In the genomic region with DNA sequence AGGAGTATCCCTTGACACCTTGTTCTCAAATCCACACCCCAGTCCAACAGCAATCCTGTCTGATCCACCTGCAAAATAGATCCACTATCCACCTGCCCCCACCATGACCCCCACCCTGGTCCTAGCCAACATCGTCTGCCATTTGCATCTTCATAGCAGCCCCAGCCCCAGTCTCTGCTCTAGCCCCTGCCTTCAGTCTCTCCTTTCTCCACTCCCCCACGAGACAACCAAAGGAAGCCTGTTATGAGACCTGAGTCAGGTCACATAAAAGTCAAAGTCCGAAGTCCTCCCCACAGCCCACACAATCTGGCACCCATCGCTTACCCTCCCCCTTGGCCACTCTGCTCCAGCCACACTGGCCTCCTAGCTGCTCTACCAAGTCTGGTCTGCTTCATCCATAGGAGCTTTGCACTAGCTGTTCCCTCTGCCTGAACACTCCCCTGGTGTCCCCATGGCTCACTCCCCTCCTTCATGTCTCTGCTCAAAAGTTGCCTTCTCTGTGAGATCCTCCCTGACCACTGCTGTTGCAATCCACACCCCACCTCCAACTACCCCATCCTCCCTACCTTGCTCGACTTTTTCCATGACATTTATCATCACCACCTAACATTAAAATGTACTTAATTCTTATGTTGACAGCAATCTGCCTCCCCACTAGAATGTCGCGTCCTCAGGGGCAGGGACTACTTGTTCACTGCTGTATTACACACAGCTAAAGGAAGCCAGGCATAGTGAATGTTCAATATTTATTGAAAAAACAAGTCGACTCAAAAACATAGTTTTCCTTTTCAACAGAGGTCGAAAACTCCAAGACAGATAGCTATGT, we compare ENCODE assay signal across 8 cellular contexts. TPM values are rescaled to one million over a fixed set of nuclear protein-coding genes. Genes with fewer than 3 reads are reported as not detected.
DNase-seq lines count a peak whose midpoint lies in the region; ATAC-seq, FAIRE-seq and TF ChIP-seq lines count a peak whose summit lies in the region.

No MANE protein-coding gene starts in this region.

- no peak for TF ChIP-seq CTCF in CD4-positive, alpha-beta T cell (IDR thresholded peaks at IDR 0.05)
- TF ChIP-seq CTCF in GM12878 (IDR thresholded peaks at IDR 0.05 in 2 of 3, conservative IDR thresholded peaks at IDR 0.05 in 1 of 3; ENCODE audit: control insufficient read depth in 2 of 3, extremely low read depth in 1 of 3, insufficient read depth in 1 of 3, low read depth in 3 of 3, low read length in 3 of 3) (no peak), suprapubic skin (IDR thresholded peaks at IDR 0.05) (no peak)

- SMC1A ChIA-PET in GM12878 (lab: Charles Lee; ENCODE audit: uncharacterized antibody, unreplicated experiment) = interaction anchor here (1.0 to 2.3 kb wide), 12 partner anchors 13 to 289 kb away, joined by 3 to 146 read pairs (median 4); a partner anchor contains a TSS

- H3K4me3 ChIP-seq in MG63 (peak overlapping the region; percentile 95), GM12878 (peak overlapping the region; percentile 49; the same call in 1 of the 2 replicates), suprapubic skin (peak overlapping the region; percentile 93)

- WGBS in GM12878 (ENCODE audit: insufficient coverage, insufficient replicate concordance, low lambda C conversion rate, missing lambda C conversion rate) = 12% methylated on average over 9 of the region's 9 CpGs
- 15% methylated on average over 9 of the region's 9 CpGs for WGBS in suprapubic skin

- H3K9me3 ChIP-seq in CD4-positive, alpha-beta T cell (ENCODE audit: control insufficient read depth, low read length) = no peaks in the 10 kb centered on the region
- H3K9me3 ChIP-seq in MG63 = no peaks in the 10 kb centered on the region
- H3K9me3 ChIP-seq in GM12878 (replicated peaks; ENCODE audit: control insufficient read depth, insufficient read depth, low read length) = no peaks in the 10 kb centered on the region
- H3K9me3 ChIP-seq in suprapubic skin = no peaks in the 10 kb centered on the region

- H3K4me1 Mint-ChIP-seq in CD4-positive, alpha-beta T cell (ENCODE audit: low read depth) = peaks cover 44% of the 10 kb centered on the region

- CTCF ChIA-PET in CD4-positive, alpha-beta T cell (lab: Charles Lee) = interaction anchor here (1.0 to 2.5 kb wide), 15 partner anchors 7 to 129 kb away, joined by 3 to 102 read pairs (median 8); a partner anchor contains a TSS
- CTCF ChIA-PET in GM12878 (lab: Yijun Ruan, JAX) = interaction anchor here (0.7 to 2.3 kb wide), 23 partner anchors 9 to 302 kb away, joined by 3 to 218 read pairs (median 4); a partner anchor contains a TSS

- H3K36me3 ChIP-seq in MG63 (peaks cover 21% of the 10 kb centered on the region), GM12878 (ENCODE audit: control insufficient read depth in 2 of 2, insufficient read depth in 2 of 2, low read length in 1 of 2) (peaks cover 2 to 6% of the 10 kb centered on the region in 2 experiments; a peak in 2 of 4 replicates), suprapubic skin (peaks cover 22% of the 10 kb centered on the region)

- intact Hi-C loops in CD4-positive, alpha-beta T cell (cut with DNase I, micrococcal nuclease) = loop anchor here (1.0 to 10.0 kb wide), 3 partner anchors 14 to 289 kb away; a partner anchor contains a TSS
- intact Hi-C loops in GM12878 (cut with micrococcal nuclease; ENCODE audit: unreplicated experiment) = loop anchor here (5.0 to 10.0 kb wide), 3 partner anchors 124 to 379 kb away; a partner anchor contains a TSS

- no peaks in the 10 kb centered on the region for H3K27me3 ChIP-seq in CD4-positive, alpha-beta T cell (ENCODE audit: control insufficient read depth, insufficient read depth, low read length)
- no peaks in the 10 kb centered on the region for H3K27me3 ChIP-seq in MG63
- no peaks in the 10 kb centered on the region for H3K27me3 ChIP-seq in GM12878 (replicated peaks in 1 of 2; ENCODE audit: control insufficient read depth in 2 of 2, insufficient read depth in 2 of 2, low read length in 1 of 2)
- no peaks in the 10 kb centered on the region for H3K27me3 ChIP-seq in suprapubic skin

- H3K27ac ChIP-seq in CD4-positive, alpha-beta T cell (ENCODE audit: low read depth, low read length) = peak overlapping the region; percentile 100
- H3K27ac ChIP-seq in GM12878 (ENCODE audit: control insufficient read depth, insufficient read depth) = peak overlapping the region; percentile 100
- H3K27ac ChIP-seq in suprapubic skin = peak overlapping the region; percentile 100

- peak overlapping the region; percentile 80 for H3K9ac ChIP-seq in GM12878 (ENCODE audit: control insufficient read depth, insufficient read depth, low read length)

- no peaks in the 10 kb centered on the region for H3K9me3 Mint-ChIP-seq in CD4-positive, alpha-beta T cell

- TF ChIP-seq EP300 in GM12878 (IDR thresholded peaks at IDR 0.05; ENCODE audit: borderline replicate concordance in 1 of 2, control insufficient read depth in 1 of 2, low read depth in 2 of 2, low read length in 2 of 2) (peak; percentile 29 to 62; a peak in 3 of 4 replicates), suprapubic skin (IDR thresholded peaks at IDR 0.05) (peak; percentile 71)

- H3K4me1 ChIP-seq in GM12878 (ENCODE audit: control insufficient read depth, insufficient read depth, low read length) (peaks cover 15% of the 10 kb centered on the region), suprapubic skin (peaks cover 47% of the 10 kb centered on the region)

- RAD21 ChIA-PET in GM12878 (lab: Charles Lee; ENCODE audit: unreplicated experiment) = interaction anchor here (0.6 to 2.3 kb wide), 16 partner anchors 12 to 289 kb away, joined by 3 to 159 read pairs (median 4); a partner anchor contains a TSS

- H3K79me2 ChIP-seq in GM12878 (ENCODE audit: control insufficient read depth, insufficient read depth, low read length) = peaks cover 65% of the 10 kb centered on the region

- peak overlapping the region; percentile 95 for H3K4me3 Mint-ChIP-seq in CD4-positive, alpha-beta T cell

- peak overlapping the region; percentile 77 for H3K4me2 ChIP-seq in GM12878 (ENCODE audit: control insufficient read depth, insufficient read depth)

- in situ Hi-C loops in GM12878 (cut with MboI) = loop anchor here (5.0 kb wide), 1 partner anchor 289 kb away; no protein-coding TSS in a partner anchor

- ATAC-seq in CD4-positive, alpha-beta T cell (ENCODE audit: poor library complexity) = no peak
- ATAC-seq in GM12878 (peak; percentile 4), left lobe of liver (peak; percentile 36), GM19467 (IDR thresholded peaks at IDR 0.05; ENCODE audit: unreplicated experiment) (no peak), GM21367 (IDR thresholded peaks at IDR 0.05; ENCODE audit: unreplicated experiment) (no peak)

- peaks cover 73% of the 10 kb centered on the region for H3K36me3 Mint-ChIP-seq in CD4-positive, alpha-beta T cell (ENCODE audit: low read depth)

- no TSS peak for BruUV-seq in GM12878 (replicated peaks; lab: Mats Ljungman, UMichigan)

- peak in 1 of 10 experiments; percentile 16 for DNase-seq in CD4-positive, alpha-beta T cell
- peak; percentile 40 for DNase-seq in MG63
- DNase-seq in GM12878 (ENCODE audit: low read depth, low spot score) = no peak
- peak; percentile 89 for DNase-seq in left lobe of liver (ENCODE audit: low spot score)
- DNase-seq in suprapubic skin (ENCODE audit: low spot score in 2 of 2) = peak; percentile 84 to 90
- DNase-seq in stimulated activated CD4-positive, alpha-beta T cell treated with anti-CD3 and anti-CD28 coated beads, Interleukin-12 subunit alpha, Interleukin-12 subunit beta, amount 100 ng/mL, for 4 hours = no peak

- TF ChIP-seq POLR2A in GM12878 (IDR thresholded peaks at IDR 0.05; ENCODE audit: low read depth, low read length) = peak; percentile 78
- TF ChIP-seq POLR2A in suprapubic skin (IDR thresholded peaks at IDR 0.05) = peak; percentile 60 to 65

- TF ChIP-seq RAD21 in GM12878 (IDR thresholded peaks at IDR 0.05; ENCODE audit: insufficient read depth, low read depth, low read length) = no peak

- H3K27me3 Mint-ChIP-seq in CD4-positive, alpha-beta T cell = peaks cover 12% of the 10 kb centered on the region

- FAIRE-seq in GM12878 (lab: Jason Lieb, UNC) = no peak

- no peaks in the 10 kb centered on the region for H4K20me1 ChIP-seq in GM12878 (ENCODE audit: control insufficient read depth, insufficient read depth)

- H2AFZ ChIP-seq in GM12878 (ENCODE audit: control insufficient read depth, low read depth, low read length) = no peak overlapping the region

- H3K27ac Mint-ChIP-seq in CD4-positive, alpha-beta T cell = peak overlapping the region; percentile 98

- POLR2A ChIA-PET in CD4-positive, alpha-beta T cell (lab: Charles Lee) = interaction anchor here (1.1 to 2.6 kb wide), 13 partner anchors 9 to 435 kb away, joined by 3 to 119 read pairs (median 6); a partner anchor contains a TSS
- POLR2A ChIA-PET in GM12878 (lab: Charles Lee) = interaction anchor here (1.0 to 2.3 kb wide), 8 partner anchors 8 to 76 kb away, joined by 4 to 40 read pairs (median 6); a partner anchor contains a TSS

RNA-seq across cellular contexts. Expression of a gene that starts 1.2 kb away (rescaled TPM):
- 10 to 100 TPM; 80.6 to 81.4 TPM for total RNA-seq in CD4-positive, alpha-beta T cell
- 3.0 and 12.4 TPM in 2 replicates for total RNA-seq in MG63 (2014; rRNA removed; shearing (Covaris generic); ENCODE audit: low replicate concordance)
- 49.8 and 54.8 TPM in 2 replicates for total RNA-seq in GM12878 (2013; cell fraction: nucleolus; rRNA removed)
- total RNA-seq in GM12878 (2014; rRNA removed) (13.4 and 18.1 TPM in 2 replicates), GM12878 (2014; rRNA removed; fragmentation: Illumina TruSeq; extraction: Trizol) (12.1 and 13.6 TPM in 2 replicates), GM12878 (2021) (56.6 and 62.5 TPM in 2 replicates), left lobe of liver (3.8 TPM), suprapubic skin (10 to 100 TPM in 1 of 4 donors, 1 to 10 TPM in 3; 6.4 to 29.9 (median 7.7) TPM)
- polyA plus RNA-seq in GM12878 (2011; ENCODE audit: low read depth) = 10.5 TPM
- polyA plus RNA-seq in GM12878 (2011; rRNA removed) (6.3 and 10.4 TPM in 2 replicates), GM12878 (2014; fragmentation: Illumina TruSeq; extraction: Trizol) (17.1 and 114 TPM in 2 replicates), GM12878 (2014; fragmentation: Nextera tagmentation; extraction: Ambion mirVana) (1 to 10 TPM; 3.0 to 7.2 TPM), GM12878 (2014; rRNA removed) (25.2 and 31.8 TPM in 2 replicates), GM12878 (2016; fragmentation: Nextera tagmentation; extraction: Ambion mirVana) (10 to 100 TPM; 17.3 to 18.1 TPM)
- 8.8 and 23.4 TPM in 2 replicates for polyA plus RNA-seq in GM12878 (2011; cell fraction: cytosol; rRNA removed)
- 78.6 and 96.3 TPM in 2 replicates for polyA plus RNA-seq in GM12878 (2011; cell fraction: nucleus; rRNA removed)
- 29.4 and 34.1 TPM in 2 replicates for polyA plus RNA-seq in GM12878 (2012)
- polyA minus RNA-seq in GM12878 (2011; rRNA and poly(A)+ RNA removed) = 5.9 and 32.7 TPM in 2 replicates
- polyA minus RNA-seq in GM12878 (2011; cell fraction: cytosol; rRNA and poly(A)+ RNA removed) = 13.9 and 15.4 TPM in 2 replicates
- 20.4 and 29.4 TPM in 2 replicates for polyA minus RNA-seq in GM12878 (2011; cell fraction: nucleus; rRNA and poly(A)+ RNA removed)

RNA-seq across cellular contexts. Expression of a gene that starts 4.6 kb away (rescaled TPM):
- total RNA-seq in CD4-positive, alpha-beta T cell = 1,000 to 10,000 TPM; 1,278 to 1,362 TPM
- 0.66 and 1.4 TPM in 2 replicates for total RNA-seq in MG63 (2014; rRNA removed; shearing (Covaris generic); ENCODE audit: low replicate concordance)
- total RNA-seq in GM12878 (2013; cell fraction: nucleolus; rRNA removed) = 55.8 and 57.7 TPM in 2 replicates
- total RNA-seq in GM12878 (2014; rRNA removed) = 10.1 and 11.9 TPM in 2 replicates
- 10.0 and 10.1 TPM in 2 replicates for total RNA-seq in GM12878 (2014; rRNA removed; fragmentation: Illumina TruSeq; extraction: Trizol)
- 50.1 and 55.0 TPM in 2 replicates for total RNA-seq in GM12878 (2021)
- 10.7 TPM for polyA plus RNA-seq in GM12878 (2011; ENCODE audit: low read depth)
- polyA plus RNA-seq in GM12878 (2011; rRNA removed) = 2.9 and 5.3 TPM in 2 replicates
- 8.8 and 14.3 TPM in 2 replicates for polyA plus RNA-seq in GM12878 (2011; cell fraction: cytosol; rRNA removed)
- polyA plus RNA-seq in GM12878 (2011; cell fraction: nucleus; rRNA removed) = 74.9 and 76.1 TPM in 2 replicates
- polyA plus RNA-seq in GM12878 (2012) = 39.8 and 73.1 TPM in 2 replicates
- polyA plus RNA-seq in GM12878 (2014; fragmentation: Illumina TruSeq; extraction: Trizol) = 24.3 and 30.2 TPM in 2 replicates
- 1 to 10 TPM; 5.3 to 7.8 TPM for polyA plus RNA-seq in GM12878 (2014; fragmentation: Nextera tagmentation; extraction: Ambion mirVana)
- polyA plus RNA-seq in GM12878 (2014; rRNA removed) = 31.3 and 31.6 TPM in 2 replicates
- 10 to 100 TPM; 39.7 to 43.7 TPM for polyA plus RNA-seq in GM12878 (2016; fragmentation: Nextera tagmentation; extraction: Ambion mirVana)
- polyA minus RNA-seq in GM12878 (2011; rRNA and poly(A)+ RNA removed) = 3.7 and 10.3 TPM in 2 replicates
- 30.7 and 36.4 TPM in 2 replicates for polyA minus RNA-seq in GM12878 (2011; cell fraction: cytosol; rRNA and poly(A)+ RNA removed)
- polyA minus RNA-seq in GM12878 (2011; cell fraction: nucleus; rRNA and poly(A)+ RNA removed) = 64.4 and 90.9 TPM in 2 replicates
- total RNA-seq in left lobe of liver = 44.0 TPM
- total RNA-seq in suprapubic skin = 100 to 1,000 TPM; 426 to 850 (median 540) TPM

RNA-seq across cellular contexts. Expression of a gene that starts 20.0 kb away (rescaled TPM):
- total RNA-seq in CD4-positive, alpha-beta T cell = 10 to 100 TPM; 45.0 to 46.1 TPM
- 18.1 and 26.5 TPM in 2 replicates for total RNA-seq in MG63 (2014; rRNA removed; shearing (Covaris generic); ENCODE audit: low replicate concordance)
- 12.2 and 14.2 TPM in 2 replicates for total RNA-seq in GM12878 (2013; cell fraction: nucleolus; rRNA removed)
- total RNA-seq in GM12878 (2014; rRNA removed) = 22.6 and 22.7 TPM in 2 replicates
- total RNA-seq in GM12878 (2014; rRNA removed; fragmentation: Illumina TruSeq; extraction: Trizol) = 12.8 and 14.5 TPM in 2 replicates
- total RNA-seq in GM12878 (2021) = 26.2 and 28.0 TPM in 2 replicates
- 9.9 TPM for polyA plus RNA-seq in GM12878 (2011; ENCODE audit: low read depth)
- polyA plus RNA-seq in GM12878 (2011; rRNA removed) = 13.9 and 19.5 TPM in 2 replicates
- 32.6 and 34.4 TPM in 2 replicates for polyA plus RNA-seq in GM12878 (2011; cell fraction: cytosol; rRNA removed)
- 14.1 and 18.7 TPM in 2 replicates for polyA plus RNA-seq in GM12878 (2011; cell fraction: nucleus; rRNA removed)
- polyA plus RNA-seq in GM12878 (2012) = 15.5 and 16.8 TPM in 2 replicates
- 16.7 and 23.0 TPM in 2 replicates for polyA plus RNA-seq in GM12878 (2014; fragmentation: Illumina TruSeq; extraction: Trizol)
- 1 to 10 TPM; 3.2 to 5.1 TPM for polyA plus RNA-seq in GM12878 (2014; fragmentation: Nextera tagmentation; extraction: Ambion mirVana)
- polyA plus RNA-seq in GM12878 (2014; rRNA removed) = 24.4 and 26.4 TPM in 2 replicates
- 10 to 100 TPM; 31.9 to 36.6 TPM for polyA plus RNA-seq in GM12878 (2016; fragmentation: Nextera tagmentation; extraction: Ambion mirVana)
- polyA minus RNA-seq in GM12878 (2011; rRNA and poly(A)+ RNA removed) = 19.4 and 20.9 TPM in 2 replicates
- polyA minus RNA-seq in GM12878 (2011; cell fraction: cytosol; rRNA and poly(A)+ RNA removed) = 5.5 and 8.7 TPM in 2 replicates
- polyA minus RNA-seq in GM12878 (2011; cell fraction: nucleus; rRNA and poly(A)+ RNA removed) = 18.6 and 27.7 TPM in 2 replicates
- 19.2 TPM for total RNA-seq in left lobe of liver
- 10 to 100 TPM; 36.3 to 57.8 (median 48.0) TPM for total RNA-seq in suprapubic skin

RNA-seq across cellular contexts. Expression of a gene that starts 20.3 kb away (rescaled TPM):
- 100 to 1,000 TPM in 1 of 2 experiments, 10 to 100 TPM in 1; 99.6 to 101 TPM for total RNA-seq in CD4-positive, alpha-beta T cell
- total RNA-seq in MG63 (2014; rRNA removed; shearing (Covaris generic); ENCODE audit: low replicate concordance) = 62.0 and 62.4 TPM in 2 replicates
- 15.4 and 21.4 TPM in 2 replicates for total RNA-seq in GM12878 (2013; cell fraction: nucleolus; rRNA removed)
- total RNA-seq in GM12878 (2014; rRNA removed) = 35.9 and 40.0 TPM in 2 replicates
- 26.2 and 32.2 TPM in 2 replicates for total RNA-seq in GM12878 (2014; rRNA removed; fragmentation: Illumina TruSeq; extraction: Trizol)
- total RNA-seq in GM12878 (2021) = 33.8 and 34.8 TPM in 2 replicates
- 19.7 TPM for polyA plus RNA-seq in GM12878 (2011; ENCODE audit: low read depth)
- 34.2 and 44.6 TPM in 2 replicates for polyA plus RNA-seq in GM12878 (2011; rRNA removed)
- polyA plus RNA-seq in GM12878 (2011; cell fraction: cytosol; rRNA removed) = 44.0 and 45.7 TPM in 2 replicates
- polyA plus RNA-seq in GM12878 (2011; cell fraction: nucleus; rRNA removed) = 53.9 and 78.1 TPM in 2 replicates
- 34.7 and 38.4 TPM in 2 replicates for polyA plus RNA-seq in GM12878 (2012)
- polyA plus RNA-seq in GM12878 (2014; fragmentation: Illumina TruSeq; extraction: Trizol) = 38.3 and 44.2 TPM in 2 replicates
- polyA plus RNA-seq in GM12878 (2014; fragmentation: Nextera tagmentation; extraction: Ambion mirVana) = 1 to 10 TPM; 1.7 to 3.7 TPM
- 39.2 and 41.8 TPM in 2 replicates for polyA plus RNA-seq in GM12878 (2014; rRNA removed)
- polyA plus RNA-seq in GM12878 (2016; fragmentation: Nextera tagmentation; extraction: Ambion mirVana) = 10 to 100 TPM; 39.3 to 45.8 TPM
- polyA minus RNA-seq in GM12878 (2011; rRNA and poly(A)+ RNA removed) = 28.8 and 36.4 TPM in 2 replicates
- 15.4 and 26.1 TPM in 2 replicates for polyA minus RNA-seq in GM12878 (2011; cell fraction: cytosol; rRNA and poly(A)+ RNA removed)
- polyA minus RNA-seq in GM12878 (2011; cell fraction: nucleus; rRNA and poly(A)+ RNA removed) = 30.0 and 47.1 TPM in 2 replicates
- total RNA-seq in left lobe of liver = 21.3 TPM
- 10 to 100 TPM; 24.8 to 42.4 (median 35.4) TPM for total RNA-seq in suprapubic skin

RNA-seq across cellular contexts. Expression of a gene that starts 24.5 kb away (rescaled TPM):
- 1,000 to 10,000 TPM; 4,625 to 4,839 TPM for total RNA-seq in CD4-positive, alpha-beta T cell
- 95.9 and 97.8 TPM in 2 replicates for total RNA-seq in MG63 (2014; rRNA removed; shearing (Covaris generic); ENCODE audit: low replicate concordance)
- 10.8 and 16.1 TPM in 2 replicates for total RNA-seq in GM12878 (2013; cell fraction: nucleolus; rRNA removed)
- total RNA-seq in GM12878 (2014; rRNA removed) = 1,897 and 2,276 TPM in 2 replicates
- total RNA-seq in GM12878 (2014; rRNA removed; fragmentation: Illumina TruSeq; extraction: Trizol) = 144 and 148 TPM in 2 replicates
- total RNA-seq in GM12878 (2021) = 3,603 and 3,713 TPM in 2 replicates
- polyA plus RNA-seq in GM12878 (2011; ENCODE audit: low read depth) = 5,627 TPM
- 1,202 and 1,881 TPM in 2 replicates for polyA plus RNA-seq in GM12878 (2011; rRNA removed)
- polyA plus RNA-seq in GM12878 (2011; cell fraction: cytosol; rRNA removed) = 7,530 and 7,949 TPM in 2 replicates
- polyA plus RNA-seq in GM12878 (2011; cell fraction: nucleus; rRNA removed) = 2,024 and 2,282 TPM in 2 replicates
- 5,175 and 6,218 TPM in 2 replicates for polyA plus RNA-seq in GM12878 (2012)
- polyA plus RNA-seq in GM12878 (2014; fragmentation: Illumina TruSeq; extraction: Trizol) = 1,250 and 2,410 TPM in 2 replicates
- 1,000 to 10,000 TPM; 3,810 to 4,177 TPM for polyA plus RNA-seq in GM12878 (2014; fragmentation: Nextera tagmentation; extraction: Ambion mirVana)
- 4,404 and 4,810 TPM in 2 replicates for polyA plus RNA-seq in GM12878 (2014; rRNA removed)
- 1,000 to 10,000 TPM; 1,821 to 1,829 TPM for polyA plus RNA-seq in GM12878 (2016; fragmentation: Nextera tagmentation; extraction: Ambion mirVana)
- polyA minus RNA-seq in GM12878 (2011; rRNA and poly(A)+ RNA removed) = 1,788 and 3,301 TPM in 2 replicates
- polyA minus RNA-seq in GM12878 (2011; cell fraction: cytosol; rRNA and poly(A)+ RNA removed) = 1,375 and 1,377 TPM in 2 replicates
- 333 and 402 TPM in 2 replicates for polyA minus RNA-seq in GM12878 (2011; cell fraction: nucleus; rRNA and poly(A)+ RNA removed)
- 668 TPM for total RNA-seq in left lobe of liver
- total RNA-seq in suprapubic skin = 1,000 to 10,000 TPM; 1,096 to 2,035 (median 1,787) TPM

Comparison
In these comparisons a context has a peak if more than half of its experiments do, and no peak if none do; other contexts are left out.
1. ATAC-seq: peak in GM12878 (single experiment) and left lobe of liver (single experiment); none in CD4-positive, alpha-beta T cell (single experiment), GM19467 (single experiment) and GM21367 (single experiment).
2. DNase-seq: peak in MG63 (single experiment), left lobe of liver (single experiment) and suprapubic skin (2 of 2); none in GM12878 (single experiment) and stimulated activated CD4-positive, alpha-beta T cell treated with anti-CD3 and anti-CD28 coated beads, Interleukin-12 subunit alpha, Interleukin-12 subunit beta, amount 100 ng/mL, for 4 hours (single experiment).
3. Peak in every context shown above with its lines, with median percentiles within 50 percentile points of each other: H3K27ac ChIP-seq and H3K4me3 ChIP-seq.